In genomic region chr19:35994868-35995654, GRCh38 we compare ENCODE assay signal across 1 cellular context.
TF ChIP-seq lines count a peak whose summit lies in the region.

A gene with protein sequence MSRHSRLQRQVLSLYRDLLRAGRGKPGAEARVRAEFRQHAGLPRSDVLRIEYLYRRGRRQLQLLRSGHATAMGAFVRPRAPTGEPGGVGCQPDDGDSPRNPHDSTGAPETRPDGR (plus strand): TSS chr19:35995188. CDS start chr19:35995275, 87 bp downstream.

TF ChIP-seq in H1, 55 proteins besides CTCF, POLR2A, EP300 and RAD21 (continued from another document):
- TF ChIP-seq RBBP5 (IDR thresholded peaks at IDR 0.05; ENCODE audit: borderline replicate concordance, low read depth, low read length) (peak; percentile 51; the same call in 1 of the 2 replicates), TBP (IDR thresholded peaks at IDR 0.05; ENCODE audit: low read depth, low read length) (peak; percentile 63), SP2 (IDR thresholded peaks at IDR 0.05; ENCODE audit: low read length) (0 out of 2 replicates have a peak, but pooled peaks have one; percentile 5), ASH2L (IDR thresholded peaks at IDR 0.05; ENCODE audit: low read length) (peak; percentile 84), MAX (IDR thresholded peaks at IDR 0.05) (peak; percentile 72), CBX5 (IDR thresholded peaks at IDR 0.05; ENCODE audit: low read depth, low read length) (no peak), E2F6 (IDR thresholded peaks at IDR 0.05) (peak; percentile 63), BACH1 (IDR thresholded peaks at IDR 0.05; ENCODE audit: low read length) (no peak; the same call in 1 of the 2 replicates), POLR2AphosphoS5 (IDR thresholded peaks at IDR 0.05; ENCODE audit: low read depth, low read length) (no peak), TAF7 (optimal IDR thresholded peaks at IDR 0.05; ENCODE audit: borderline replicate concordance, low read depth, low read length) (peak; percentile 30), YY1 (IDR thresholded peaks at IDR 0.05; ENCODE audit: low read depth, low read length) (no peak), GTF2F1 (IDR thresholded peaks at IDR 0.05; ENCODE audit: borderline replicate concordance, low read depth, low read length) (no peak), CHD2 (IDR thresholded peaks at IDR 0.05; ENCODE audit: low read length) (0 out of 2 replicates have a peak, but pooled peaks have one; percentile 45), SRF (IDR thresholded peaks at IDR 0.05; ENCODE audit: low read depth, low read length) (no peak), SP1 (IDR thresholded peaks at IDR 0.05; ENCODE audit: low read depth, low read length) (peak; percentile 51; the same call in 1 of the 2 replicates), RFX5 (IDR thresholded peaks at IDR 0.05; ENCODE audit: borderline replicate concordance, low read depth, low read length) (no peak), SUZ12 (IDR thresholded peaks at IDR 0.05; ENCODE audit: low read length) (no peak), CREB1 (IDR thresholded peaks at IDR 0.05) (peak; percentile 88), KDM4A (IDR thresholded peaks at IDR 0.05; ENCODE audit: low read depth, low read length, severe bottlenecking) (peak; percentile 86), JUN (IDR thresholded peaks at IDR 0.05; ENCODE audit: low read depth, low read length) (no peak), GABPA (IDR thresholded peaks at IDR 0.05; ENCODE audit: borderline replicate concordance, insufficient read depth, low read length) (no peak; the same call in 1 of the 2 replicates), TAF1 (IDR thresholded peaks at IDR 0.05; ENCODE audit: low read depth, low read length) (0 out of 2 replicates have a peak, but pooled peaks have one; percentile 51), HDAC2 (IDR thresholded peaks at IDR 0.05; ENCODE audit: borderline replicate concordance in 1 of 2, low read depth in 2 of 2, low read length in 2 of 2) (peak in 1 of 2 experiments; percentile 58; a peak in 2 of 4 replicates), EZH2 (IDR thresholded peaks at IDR 0.05; ENCODE audit: low read depth, low read length, severe bottlenecking) (no peak)
- TF ChIP-seq, protein P1, sequence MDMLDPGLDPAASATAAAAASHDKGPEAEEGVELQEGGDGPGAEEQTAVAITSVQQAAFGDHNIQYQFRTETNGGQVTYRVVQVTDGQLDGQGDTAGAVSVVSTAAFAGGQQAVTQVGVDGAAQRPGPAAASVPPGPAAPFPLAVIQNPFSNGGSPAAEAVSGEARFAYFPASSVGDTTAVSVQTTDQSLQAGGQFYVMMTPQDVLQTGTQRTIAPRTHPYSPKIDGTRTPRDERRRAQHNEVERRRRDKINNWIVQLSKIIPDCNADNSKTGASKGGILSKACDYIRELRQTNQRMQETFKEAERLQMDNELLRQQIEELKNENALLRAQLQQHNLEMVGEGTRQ (IDR thresholded peaks at IDR 0.05; ENCODE audit: low read length), result no peak
